In the genomic region with DNA sequence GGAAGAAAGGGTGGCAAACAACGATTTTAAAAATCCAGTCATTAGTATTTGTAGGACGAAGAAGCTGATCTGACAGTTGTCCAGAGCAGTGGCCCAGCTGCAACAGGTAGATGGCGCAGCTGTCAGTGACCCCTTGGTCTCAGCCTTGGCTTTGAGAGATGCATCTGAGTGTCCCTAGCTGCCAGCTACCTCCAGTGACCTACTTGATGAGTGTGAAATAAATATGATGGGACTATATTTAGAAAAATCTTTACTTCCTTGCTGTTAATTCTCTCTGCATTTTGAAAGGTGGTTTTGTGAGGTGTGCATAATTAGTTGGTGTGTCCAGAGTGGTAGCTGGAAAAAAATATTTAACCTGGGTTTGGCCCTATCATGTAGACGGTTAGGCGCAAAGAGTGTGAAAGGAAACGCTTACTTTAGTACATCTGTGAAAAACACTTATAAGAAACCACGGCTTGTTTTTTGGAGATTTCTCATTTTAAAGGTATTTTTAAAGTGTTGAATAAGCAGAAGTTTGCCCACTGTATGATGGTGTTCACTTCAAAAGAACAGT, we compare ENCODE assay signal across 7 cellular contexts. TPM values are rescaled to one million over a fixed set of nuclear protein-coding genes. Genes with fewer than 3 reads are reported as not detected.
DNase-seq lines count a peak whose midpoint lies in the region; ATAC-seq, FAIRE-seq and TF ChIP-seq lines count a peak whose summit lies in the region.

No MANE protein-coding gene starts in this region.

- TF ChIP-seq CTCF in GM12872 (IDR thresholded peaks at IDR 0.05; ENCODE audit: insufficient read depth, low read depth, low read length): peak; percentile 61
- peak; percentile 40 for TF ChIP-seq CTCF in epithelial cell of proximal tubule (conservative IDR thresholded peaks at IDR 0.05; ENCODE audit: low read depth, low read length)

- H3K4me3 ChIP-seq in epithelial cell of proximal tubule (ENCODE audit: low read depth, low read length): peak overlapping the region; percentile 81

- FAIRE-seq in urothelium cell line (lab: Jason Lieb, UNC): no peak

- peak; percentile 67 for ATAC-seq in GM21528 (IDR thresholded peaks at IDR 0.05; ENCODE audit: low FRiP score, unreplicated experiment)

- DNase-seq in HT-29 (ENCODE audit: low spot score): peak; percentile 83
- DNase-seq in SKM-1 treated with dmso at 0.1 percent for 144 hours (lab: John Stamatoyannopoulos, UW; ENCODE audit: unreplicated experiment): peak; percentile 62
- DNase-seq in epithelial cell of proximal tubule (ENCODE audit: low read depth): no peak
- DNase-seq in midbrain (lab: John Stamatoyannopoulos, UW): peak; percentile 79
- peak; percentile 64 for DNase-seq in urothelium cell line (ENCODE audit: low spot score)

RNA-seq across cellular contexts. Expression of a gene that starts 1.0 kb away (rescaled TPM):
- 17.8 and 27.5 TPM in 2 replicates for total RNA-seq in HT-29 (2014; rRNA removed; shearing (Covaris generic))
- total RNA-seq in epithelial cell of proximal tubule: 6.5 and 8.7 TPM in 2 replicates

RNA-seq across cellular contexts. Expression of a gene that starts 24.7 kb away (rescaled TPM):
- total RNA-seq in HT-29 (2014; rRNA removed; shearing (Covaris generic)): 8.6 and 10.0 TPM in 2 replicates
- total RNA-seq in epithelial cell of proximal tubule: 8.6 and 12.2 TPM in 2 replicates
